Comparison of ENCODE assay signal across 12 cellular contexts in the genomic region with DNA sequence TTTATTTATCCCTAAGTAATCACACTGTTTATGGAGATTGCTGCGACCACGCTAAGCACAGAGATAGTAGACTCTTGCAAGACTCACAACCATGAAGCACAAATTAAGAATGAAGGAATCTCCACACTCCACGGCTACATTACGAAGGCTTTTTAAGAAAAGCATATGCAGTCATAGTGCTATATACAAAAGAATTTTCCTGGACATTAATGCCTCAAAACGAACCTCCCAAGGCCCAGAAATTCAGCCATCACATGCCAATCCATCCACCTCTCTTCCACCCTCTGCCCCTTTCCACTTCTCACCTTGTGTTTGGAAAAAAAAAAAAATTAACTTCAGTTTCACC.
DNase-seq lines count a peak whose midpoint lies in the region; ATAC-seq and TF ChIP-seq lines count a peak whose summit lies in the region.
"Had no signal": no experiment of that assay in that cellular context is flagged by ENCODE, and none has a peak within 500 bp of the region (broad histone marks: within the 10 kb centered on the region; RNA-seq: fewer than 3 reads in every experiment).

No MANE protein-coding gene starts in this region.

- ATAC-seq in lower lobe of right lung (no peak), left colon (no peak)

- H3K4me2 ChIP-seq in smooth muscle cell = peak overlapping the region; percentile 87

- H3K4me1 ChIP-seq in HEK293 (ENCODE audit: control insufficient read depth, insufficient read depth, low read length) (peaks cover 33% of the 10 kb centered on the region), lower lobe of right lung (peaks cover 22% of the 10 kb centered on the region), smooth muscle cell (ENCODE audit: low read depth) (peaks cover 48% of the 10 kb centered on the region)

- H3K27me3 Mint-ChIP-seq in chondrocyte (ENCODE audit: low read depth) = no peaks in the 10 kb centered on the region
- H3K27me3 Mint-ChIP-seq: activated B cell treated with CpG ODN at 0.5 μM for 24 hours had no signal

- peak overlapping the region; percentile 95 for H3K27ac Mint-ChIP-seq in chondrocyte (ENCODE audit: unreplicated experiment)
- H3K27ac Mint-ChIP-seq: activated B cell treated with CpG ODN at 0.5 μM for 24 hours; activated naive CD4-positive, alpha-beta T cell treated with anti-CD3 and anti-CD28 coated beads, Interleukin-2, amount 50 U/mL, for 24 hours had no signal

- peaks cover 7% of the 10 kb centered on the region for H4K20me1 ChIP-seq in smooth muscle cell (ENCODE audit: low read depth)

- H3K36me3 Mint-ChIP-seq in chondrocyte (ENCODE audit: low read depth) = no peaks in the 10 kb centered on the region
- H3K36me3 Mint-ChIP-seq: activated naive CD4-positive, alpha-beta T cell treated with anti-CD3 and anti-CD28 coated beads, Interleukin-2, amount 50 U/mL, for 24 hours had no signal

- H3K9me3 Mint-ChIP-seq in chondrocyte (ENCODE audit: low read depth) = no peaks in the 10 kb centered on the region
- H3K9me3 Mint-ChIP-seq: activated B cell treated with CpG ODN at 0.5 μM for 24 hours had no signal

- H3K9ac ChIP-seq in smooth muscle cell (ENCODE audit: low read depth) = peak overlapping the region; percentile 73

- POLR2A ChIA-PET in HEK293 (lab: Yijun Ruan, JAX) = no interaction called here

- DNase-seq in chondrocyte (ENCODE audit: low spot score) (no peak), lower lobe of right lung (no peak), smooth muscle cell (lab: John Stamatoyannopoulos, UW; ENCODE audit: unreplicated experiment) (no peak), GM19238 (ENCODE audit: insufficient read length, low spot score) (no peak), HCEC 1CT (no peak), left colon (no peak), H7 (no peak)
- DNase-seq: activated B cell treated with CpG ODN at 0.5 μM for 24 hours, NCI-H1694 had no signal

- intact Hi-C loops in lower lobe of right lung (cut with DNase I) (no loop called here), left colon (cut with DNase I, micrococcal nuclease) (loop anchor here in 1 of 2 donors (5.0 to 10.0 kb wide), 2 partner anchors 79 to 156 kb away; no protein-coding TSS in a partner anchor)

- no peak overlapping the region for H3K27ac ChIP-seq in HEK293 (ENCODE audit: extremely low read depth, low read depth, low read length)
- H3K27ac ChIP-seq in lower lobe of right lung = peak overlapping the region; percentile 57
- H3K27ac ChIP-seq in smooth muscle cell (ENCODE audit: low read depth) = peak overlapping the region; percentile 99
- H3K27ac ChIP-seq: neutrophil had no signal

- H3K79me2 ChIP-seq in smooth muscle cell (ENCODE audit: low read depth) = peaks cover 78% of the 10 kb centered on the region

- H3K4me1 Mint-ChIP-seq in chondrocyte (ENCODE audit: low read depth) = peaks cover 72% of the 10 kb centered on the region
- H3K4me1 Mint-ChIP-seq: activated naive CD4-positive, alpha-beta T cell treated with anti-CD3 and anti-CD28 coated beads, Interleukin-2, amount 50 U/mL, for 24 hours had no signal

- peak overlapping the region; percentile 68 for H3K4me3 Mint-ChIP-seq in chondrocyte (ENCODE audit: unreplicated experiment)
- H3K4me3 Mint-ChIP-seq: activated B cell treated with CpG ODN at 0.5 μM for 24 hours; activated naive CD4-positive, alpha-beta T cell treated with anti-CD3 and anti-CD28 coated beads, Interleukin-2, amount 50 U/mL, for 24 hours had no signal

- H3K36me3 ChIP-seq in HEK293 (ENCODE audit: control insufficient read depth in 2 of 2, insufficient read depth in 1 of 2, low read length in 2 of 2) = no peaks in the 10 kb centered on the region
- H3K36me3 ChIP-seq in lower lobe of right lung = no peaks in the 10 kb centered on the region
- H3K36me3 ChIP-seq in smooth muscle cell (ENCODE audit: low read depth) = no peaks in the 10 kb centered on the region
- H3K36me3 ChIP-seq in H7 (replicated peaks; ENCODE audit: control insufficient read depth, insufficient read depth, low read length) = no peaks in the 10 kb centered on the region
- H3K36me3 ChIP-seq: neutrophil had no signal

- CTCF ChIA-PET in HEK293 (lab: Yijun Ruan, JAX) = no interaction called here

- H3K27me3 ChIP-seq in lower lobe of right lung (ENCODE audit: low read depth) (no peaks in the 10 kb centered on the region), smooth muscle cell (ENCODE audit: low read depth) (no peaks in the 10 kb centered on the region), H7 (ENCODE audit: control insufficient read depth, insufficient read depth, low read length) (no peaks in the 10 kb centered on the region)

- H3F3A ChIP-seq in smooth muscle cell (ENCODE audit: low read depth) = peaks cover 27% of the 10 kb centered on the region

- H3K9me3 ChIP-seq in HEK293 (ENCODE audit: control insufficient read depth, insufficient read depth, low read depth, low read length) (no peaks in the 10 kb centered on the region), lower lobe of right lung (no peaks in the 10 kb centered on the region), smooth muscle cell (replicated peaks; ENCODE audit: low read depth) (no peaks in the 10 kb centered on the region)
- H3K9me3 ChIP-seq: neutrophil had no signal

- WGBS in smooth muscle cell (ENCODE audit: low lambda C conversion rate) = 18% methylated on average over 5 of the region's 5 CpGs

- H2AFZ ChIP-seq in smooth muscle cell (ENCODE audit: low read depth) = no peak overlapping the region

- H3K4me3 ChIP-seq in HEK293 (ENCODE audit: low read depth, low read length) (no peak overlapping the region), lower lobe of right lung (peak overlapping the region; percentile 36), smooth muscle cell (peak overlapping the region; percentile 49), H7 (ENCODE audit: insufficient read depth, low read depth, low read length) (no peak overlapping the region)

- TF ChIP-seq CTCF in HEK293 (tag by site-specific recombination; IDR thresholded peaks at IDR 0.05) (no peak), chondrocyte (IDR thresholded peaks at IDR 0.05) (no peak), lower lobe of right lung (IDR thresholded peaks at IDR 0.05) (no peak), smooth muscle cell (IDR thresholded peaks at IDR 0.05; ENCODE audit: borderline replicate concordance, insufficient read depth, poor library complexity, severe bottlenecking) (no peak)

TF ChIP-seq in HEK293, 187 proteins besides CTCF, POLR2A, EP300 and RAD21:
- TF ChIP-seq ZNF341 (tag by site-specific recombination; IDR thresholded peaks at IDR 0.05; ENCODE audit: low read depth) (peak; percentile 63), ZNF623 (tag by site-specific recombination; IDR thresholded peaks at IDR 0.05) (no peak)

Comparison
In these comparisons a context has a peak if more than half of its experiments do, and no peak if none do; other contexts are left out.
1. H3K4me3 ChIP-seq: peak in lower lobe of right lung (single experiment) and smooth muscle cell (single experiment); none in HEK293 (single experiment) and H7 (single experiment).